Comparison of ENCODE assay signal across 8 cellular contexts in the genomic region with DNA sequence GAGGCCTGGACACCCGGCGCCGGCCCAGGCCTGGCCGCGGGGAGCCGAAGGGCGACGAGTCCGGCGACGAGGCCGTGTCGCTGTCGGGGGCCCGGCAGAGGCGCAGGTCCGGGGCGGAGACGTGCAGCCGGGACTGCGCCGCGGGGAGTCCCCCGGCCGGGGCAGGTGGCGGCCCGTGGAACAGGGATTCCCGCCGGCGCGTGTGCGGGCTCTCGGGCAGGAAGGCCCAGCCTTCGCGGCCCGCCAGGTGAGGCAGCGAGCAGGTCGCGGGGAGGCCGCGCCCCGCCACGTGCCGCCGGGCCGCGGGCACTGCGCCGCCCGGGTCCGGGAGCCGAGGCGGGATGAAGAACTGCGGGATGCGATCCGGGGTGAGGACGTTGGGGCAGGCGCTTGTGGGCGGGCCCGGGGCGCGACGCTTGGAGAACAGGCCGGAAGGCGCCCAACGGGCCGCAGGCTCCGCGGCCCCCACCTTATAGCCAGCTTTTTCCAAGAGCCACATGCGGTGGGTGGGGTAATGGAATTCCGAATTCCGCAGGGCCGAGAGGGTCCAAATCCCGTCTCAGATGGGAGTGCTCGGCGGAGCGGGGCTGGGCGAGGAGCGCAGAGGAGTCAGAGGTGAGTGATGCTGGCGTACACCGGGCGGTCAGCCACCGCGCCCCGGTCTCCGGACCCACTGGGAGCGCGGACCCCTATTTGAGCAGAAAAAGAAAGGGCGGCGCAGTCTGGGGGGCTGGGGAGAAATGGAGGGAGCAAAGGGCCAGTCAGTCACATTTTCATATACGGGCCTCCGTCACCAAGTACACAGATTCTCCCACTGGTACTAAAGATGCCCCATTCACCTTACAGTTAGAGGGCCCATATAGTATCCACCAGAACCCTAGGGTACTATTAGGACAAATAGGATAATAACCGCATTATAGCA. TPM values are rescaled to one million over a fixed set of nuclear protein-coding genes. Genes with fewer than 3 reads are reported as not detected.
DNase-seq lines count a peak whose midpoint lies in the region; ATAC-seq and TF ChIP-seq lines count a peak whose summit lies in the region.

No MANE protein-coding gene starts in this region.

- peaks cover 18% of the 10 kb centered on the region for H3K4me1 Mint-ChIP-seq in HFFc6 (ENCODE audit: low read depth)

- H3K36me3 Mint-ChIP-seq in HFFc6 (ENCODE audit: low read depth) = no peaks in the 10 kb centered on the region

- TF ChIP-seq POLR2A in gastroesophageal sphincter (IDR thresholded peaks at IDR 0.05) = no peak

- no peaks in the 10 kb centered on the region for H3K36me3 ChIP-seq in gastroesophageal sphincter

- peaks cover 0 to 37% (median 9%) of the 10 kb centered on the region in 3 donors for H3K4me1 ChIP-seq in gastroesophageal sphincter

- peak overlapping the region in 2 of 4 donors; percentile 19 to 55 for H3K27ac ChIP-seq in gastroesophageal sphincter

- no peak overlapping the region for H3K4me3 Mint-ChIP-seq in HFFc6

- peaks cover 36% of the 10 kb centered on the region for H3K27me3 Mint-ChIP-seq in HFFc6 (ENCODE audit: insufficient read depth)

- TF ChIP-seq EP300 in gastroesophageal sphincter (IDR thresholded peaks at IDR 0.05) = no peak

- H3K9me3 ChIP-seq in gastroesophageal sphincter = no peaks in the 10 kb centered on the region

- 23 to 44% methylated on average over 3 to 13 of the region's 93 CpGs for WGBS in gastroesophageal sphincter (ENCODE audit: low coverage in 1 of 2), 2 donors

- ATAC-seq in gastroesophageal sphincter (peak; percentile 20), HG02981 (IDR thresholded peaks at IDR 0.05; ENCODE audit: unreplicated experiment) (no peak)

- no peak overlapping the region for H3K27ac Mint-ChIP-seq in HFFc6

- H3K9me3 Mint-ChIP-seq in HFFc6 = no peaks in the 10 kb centered on the region

- no peak for TF ChIP-seq CTCF in GM12865 (IDR thresholded peaks at IDR 0.05; ENCODE audit: insufficient read depth, low read depth, low read length, missing control alignments)
- no peak for TF ChIP-seq CTCF in gastroesophageal sphincter (IDR thresholded peaks at IDR 0.05)
- TF ChIP-seq CTCF in retinal pigment epithelial cell (conservative IDR thresholded peaks at IDR 0.05; ENCODE audit: low read depth, low read length) = no peak
- TF ChIP-seq CTCF in HFFc6 (IDR thresholded peaks at IDR 0.05) = no peak

- peaks cover 42% of the 10 kb centered on the region for H3K27me3 ChIP-seq in gastroesophageal sphincter

- H3K4me3 ChIP-seq in GM12865 (ENCODE audit: low read depth, low read length) (peak overlapping the region; percentile 59), gastroesophageal sphincter (peak overlapping the region; percentile 26 to 58), retinal pigment epithelial cell (ENCODE audit: low read length) (peak overlapping the region; percentile 45)

- DNase-seq in GM12865 (ENCODE audit: low read depth) (peak; percentile 26), T-helper 9 cell (peak; percentile 40), retinal pigment epithelial cell (ENCODE audit: low read depth) (no peak), mesenteric fat pad (ENCODE audit: low spot score) (no peak), NCI-H2107 (lab: John Stamatoyannopoulos, UW) (no peak), HFFc6 (no peak)

RNA-seq across cellular contexts. Expression of a gene that starts 0.9 kb away (rescaled TPM):
- not detected for total RNA-seq in gastroesophageal sphincter
- total RNA-seq in mesenteric fat pad = not detected
- total RNA-seq in HFFc6 (2021; fragmentation: NEBNext Ultra II Directional; extraction: Animal tissue kit (Norgen Biotek cat#: 25700)) = not detected

RNA-seq across cellular contexts. Expression of a gene that starts 7.2 kb away (rescaled TPM):
- total RNA-seq in gastroesophageal sphincter (1 to 10 TPM in 2 of 4 donors, under 1 TPM in 1, not detected in 1; 0.13 to 1.8 (median 1.4) TPM), mesenteric fat pad (0.10 TPM)
- not detected for total RNA-seq in HFFc6 (2021; fragmentation: NEBNext Ultra II Directional; extraction: Animal tissue kit (Norgen Biotek cat#: 25700))

RNA-seq across cellular contexts. Expression of a gene that starts 14.8 kb away (rescaled TPM):
- total RNA-seq in gastroesophageal sphincter = not detected
- not detected for total RNA-seq in mesenteric fat pad
- not detected for total RNA-seq in HFFc6 (2021; fragmentation: NEBNext Ultra II Directional; extraction: Animal tissue kit (Norgen Biotek cat#: 25700))

RNA-seq across cellular contexts. Expression of a gene that starts 33.5 kb away (rescaled TPM):
- not detected for total RNA-seq in gastroesophageal sphincter
- total RNA-seq in mesenteric fat pad = not detected
- not detected for total RNA-seq in HFFc6 (2021; fragmentation: NEBNext Ultra II Directional; extraction: Animal tissue kit (Norgen Biotek cat#: 25700))

RNA-seq across cellular contexts. Expression of a gene that starts 48.5 kb away (rescaled TPM):
- total RNA-seq in gastroesophageal sphincter (10 to 100 TPM in 1 of 4 donors, 1 to 10 TPM in 3; 4.4 to 10.6 (median 7.9) TPM), mesenteric fat pad (4.9 TPM)
- total RNA-seq in HFFc6 (2021; fragmentation: NEBNext Ultra II Directional; extraction: Animal tissue kit (Norgen Biotek cat#: 25700)) = 1 to 10 TPM; 1.1 to 2.0 (median 1.5) TPM

Comparison
In these comparisons a context has a peak if more than half of its experiments do, and no peak if none do; other contexts are left out.
1. DNase-seq: peak in GM12865 (single experiment) and T-helper 9 cell (single experiment); none in retinal pigment epithelial cell (single experiment), mesenteric fat pad (single experiment), NCI-H2107 (single experiment) and HFFc6 (single experiment).
2. Peak in every context shown above with its lines, with median percentiles within 50 percentile points of each other: H3K4me3 ChIP-seq.